ENCODE assay signal across 22 cellular contexts in the genomic region with DNA sequence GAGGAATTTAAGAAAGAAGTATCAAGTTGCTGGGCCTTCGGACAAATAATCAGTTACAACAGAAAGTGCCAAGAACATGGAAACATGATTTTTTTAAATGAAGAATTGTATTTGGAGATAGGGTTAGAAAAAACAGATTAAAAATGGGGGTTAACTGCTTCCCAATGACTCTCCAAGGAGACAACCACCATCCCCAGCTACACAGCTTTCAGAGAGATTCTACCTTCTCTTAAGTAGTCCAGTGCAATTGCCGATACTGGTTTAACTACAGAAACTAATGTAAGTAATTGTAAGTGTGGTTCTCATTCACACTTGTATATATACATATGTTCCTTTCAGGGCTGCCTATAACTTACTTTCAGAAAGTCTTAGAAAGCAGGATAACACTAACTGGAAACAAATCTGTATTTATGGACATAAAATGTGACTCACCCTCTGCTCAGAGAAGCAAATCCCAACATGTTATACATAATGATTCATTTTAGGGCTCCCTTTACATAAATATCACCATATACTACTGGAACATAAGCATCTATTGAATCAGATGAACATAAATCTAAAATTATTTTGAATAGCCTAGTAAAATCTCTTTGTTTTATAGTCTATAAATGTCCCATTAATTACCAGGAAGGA.
A peak's percentile ranks its signal among the peaks of the same experiment; 100 is the strongest.
DNase-seq lines count a peak whose midpoint lies in the region; ATAC-seq and TF ChIP-seq lines count a peak whose summit lies in the region.
"Had no signal": no experiment of that assay in that cellular context is flagged by ENCODE, and none has a peak within 500 bp of the region (broad histone marks: within the 10 kb centered on the region; RNA-seq: fewer than 3 reads in every experiment).

No MANE protein-coding gene starts in this region.

- peaks cover under 1% of the 10 kb centered on the region for H3K27me3 Mint-ChIP-seq in activated naive CD8-positive, alpha-beta T cell treated with anti-CD3 and anti-CD28 coated beads, Interleukin-2, amount 50 U/mL, for 24 hours

- H3F3A ChIP-seq in smooth muscle cell (ENCODE audit: low read depth) = no peaks in the 10 kb centered on the region

- DNase-seq in HS-5 (ENCODE audit: low read depth) (peak; percentile 40), astrocyte of the spinal cord (ENCODE audit: low read depth, low spot score) (peak; percentile 65), fibroblast of villous mesenchyme (ENCODE audit: low read depth) (peak; percentile 27), smooth muscle cell (lab: John Stamatoyannopoulos, UW; ENCODE audit: unreplicated experiment) (no peak), GOT3 (lab: John Stamatoyannopoulos, UW) (no peak)
- DNase-seq in activated naive CD8-positive, alpha-beta T cell treated with anti-CD3 and anti-CD28 coated beads, Interleukin-2, amount 50 U/mL, for 24 hours = no peak
- DNase-seq: activated naive CD4-positive, alpha-beta T cell; cortex of kidney; GDM1; NCI-H1694 treated with DMSO at 0.1 percent for 48 hours; NCI-H2227 treated with DMSO at 0.1 percent for 48 hours; nephron progenitor cell; NK-92 treated with Interleukin-12 subunit alpha and Interleukin-12 subunit beta, amount 100 ng/mL, for 24 hours; stimulated activated CD4-positive, alpha-beta T cell treated with anti-CD3 and anti-CD28 coated beads, Interleukin-12 subunit alpha, Interleukin-12 subunit beta, amount 100 ng/mL, for 4 hours had no signal

- no peaks in the 10 kb centered on the region for H3K4me1 ChIP-seq in smooth muscle cell (ENCODE audit: low read depth)
- H3K4me1 ChIP-seq: ascending aorta; BLaER1 treated with 17β-estradiol and CSF1 and Interleukin-3, amounts not matched to agents 10 nM and 100 nM had no signal

- no peak for TF ChIP-seq CTCF in astrocyte of the spinal cord (IDR thresholded peaks at IDR 0.05; ENCODE audit: low read depth, low read length)
- no peak for TF ChIP-seq CTCF in fibroblast of villous mesenchyme (IDR thresholded peaks at IDR 0.05; ENCODE audit: insufficient read depth, low read depth, low read length)
- TF ChIP-seq CTCF in smooth muscle cell (IDR thresholded peaks at IDR 0.05; ENCODE audit: borderline replicate concordance, insufficient read depth, poor library complexity, severe bottlenecking) = no peak

- H3K9me3 Mint-ChIP-seq in activated naive CD8-positive, alpha-beta T cell treated with anti-CD3 and anti-CD28 coated beads, Interleukin-2, amount 50 U/mL, for 24 hours = peaks cover 7% of the 10 kb centered on the region

- no peaks in the 10 kb centered on the region for H3K27me3 ChIP-seq in smooth muscle cell (ENCODE audit: low read depth)
- H3K27me3 ChIP-seq: ascending aorta; BLaER1 treated with 17β-estradiol and CSF1 and Interleukin-3, amounts not matched to agents 10 nM and 100 nM; hepatocyte had no signal

- no peak overlapping the region for H3K27ac Mint-ChIP-seq in activated naive CD8-positive, alpha-beta T cell treated with anti-CD3 and anti-CD28 coated beads, Interleukin-2, amount 50 U/mL, for 24 hours
- H3K27ac Mint-ChIP-seq: mesothelial cell of epicardium, nephron progenitor cell had no signal

- H3K36me3 ChIP-seq in smooth muscle cell (ENCODE audit: low read depth) = no peaks in the 10 kb centered on the region
- H3K36me3 ChIP-seq: ascending aorta; BLaER1 treated with 17β-estradiol and CSF1 and Interleukin-3, amounts not matched to agents 10 nM and 100 nM had no signal

- 100% methylated on average over 2 of the region's 2 CpGs for WGBS in smooth muscle cell (ENCODE audit: low lambda C conversion rate)

- H3K36me3 Mint-ChIP-seq in activated naive CD8-positive, alpha-beta T cell treated with anti-CD3 and anti-CD28 coated beads, Interleukin-2, amount 50 U/mL, for 24 hours (ENCODE audit: low read depth) = no peaks in the 10 kb centered on the region

- no peaks in the 10 kb centered on the region for H4K20me1 ChIP-seq in smooth muscle cell (ENCODE audit: low read depth)
- H4K20me1 ChIP-seq: BLaER1 treated with 17β-estradiol and CSF1 and Interleukin-3, amounts not matched to agents 10 nM and 100 nM had no signal

- ATAC-seq in HG02571 (IDR thresholded peaks at IDR 0.05; ENCODE audit: unreplicated experiment) = no peak
- no peak for ATAC-seq in activated naive CD8-positive, alpha-beta T cell treated with anti-CD3 and anti-CD28 coated beads, Interleukin-2, amount 50 U/mL, for 24 hours
- ATAC-seq: GM12878, Right ventricle myocardium inferior had no signal

- H3K4me3 ChIP-seq in astrocyte of the spinal cord (ENCODE audit: low read depth, low read length) (no peak overlapping the region), fibroblast of villous mesenchyme (ENCODE audit: low read depth, low read length) (no peak overlapping the region), smooth muscle cell (no peak overlapping the region)
- H3K4me3 ChIP-seq: ascending aorta; BLaER1 treated with 17β-estradiol and CSF1 and Interleukin-3, amounts not matched to agents 10 nM and 100 nM; GM12878; hepatocyte had no signal

- in situ Hi-C loops in astrocyte of the spinal cord (cut with HindIII; ENCODE audit: low sequenced_read_pairs) = no loop called here

- H3K4me1 Mint-ChIP-seq in activated naive CD8-positive, alpha-beta T cell treated with anti-CD3 and anti-CD28 coated beads, Interleukin-2, amount 50 U/mL, for 24 hours = no peaks in the 10 kb centered on the region
- H3K4me1 Mint-ChIP-seq: mesothelial cell of epicardium, nephron progenitor cell had no signal

- H3K9me3 ChIP-seq in smooth muscle cell (replicated peaks; ENCODE audit: low read depth) = no peaks in the 10 kb centered on the region

- H3K27ac ChIP-seq in smooth muscle cell (ENCODE audit: low read depth) = peak overlapping the region; percentile 29
- H3K27ac ChIP-seq: ascending aorta; BLaER1 treated with 17β-estradiol and CSF1 and Interleukin-3, amounts not matched to agents 10 nM and 100 nM; hepatocyte; VCaP had no signal

- peak overlapping the region; percentile 41 for H3K4me2 ChIP-seq in smooth muscle cell
- H3K4me2 ChIP-seq: BLaER1 treated with 17β-estradiol and CSF1 and Interleukin-3, amounts not matched to agents 10 nM and 100 nM; hepatocyte had no signal

- H2AFZ ChIP-seq in smooth muscle cell (ENCODE audit: low read depth) = no peak overlapping the region
- H2AFZ ChIP-seq: hepatocyte had no signal

- H3K4me3 Mint-ChIP-seq in activated naive CD8-positive, alpha-beta T cell treated with anti-CD3 and anti-CD28 coated beads, Interleukin-2, amount 50 U/mL, for 24 hours = no peak overlapping the region
- H3K4me3 Mint-ChIP-seq: mesothelial cell of epicardium, nephron progenitor cell had no signal

- H3K79me2 ChIP-seq in smooth muscle cell (ENCODE audit: low read depth) = no peaks in the 10 kb centered on the region
- H3K79me2 ChIP-seq: hepatocyte had no signal

- H3K9ac ChIP-seq in smooth muscle cell (ENCODE audit: low read depth) = no peak overlapping the region
- H3K9ac ChIP-seq: BLaER1 treated with 17β-estradiol and CSF1 and Interleukin-3, amounts not matched to agents 10 nM and 100 nM had no signal

Comparison
In these comparisons a context has a peak if more than half of its experiments do, and no peak if none do; other contexts are left out.
1. DNase-seq: peak in HS-5 (single experiment), astrocyte of the spinal cord (single experiment) and fibroblast of villous mesenchyme (single experiment); none in smooth muscle cell (single experiment), GOT3 (single experiment) and activated naive CD8-positive, alpha-beta T cell treated with anti-CD3 and anti-CD28 coated beads, Interleukin-2, amount 50 U/mL, for 24 hours (single experiment).